In the genomic region with DNA sequence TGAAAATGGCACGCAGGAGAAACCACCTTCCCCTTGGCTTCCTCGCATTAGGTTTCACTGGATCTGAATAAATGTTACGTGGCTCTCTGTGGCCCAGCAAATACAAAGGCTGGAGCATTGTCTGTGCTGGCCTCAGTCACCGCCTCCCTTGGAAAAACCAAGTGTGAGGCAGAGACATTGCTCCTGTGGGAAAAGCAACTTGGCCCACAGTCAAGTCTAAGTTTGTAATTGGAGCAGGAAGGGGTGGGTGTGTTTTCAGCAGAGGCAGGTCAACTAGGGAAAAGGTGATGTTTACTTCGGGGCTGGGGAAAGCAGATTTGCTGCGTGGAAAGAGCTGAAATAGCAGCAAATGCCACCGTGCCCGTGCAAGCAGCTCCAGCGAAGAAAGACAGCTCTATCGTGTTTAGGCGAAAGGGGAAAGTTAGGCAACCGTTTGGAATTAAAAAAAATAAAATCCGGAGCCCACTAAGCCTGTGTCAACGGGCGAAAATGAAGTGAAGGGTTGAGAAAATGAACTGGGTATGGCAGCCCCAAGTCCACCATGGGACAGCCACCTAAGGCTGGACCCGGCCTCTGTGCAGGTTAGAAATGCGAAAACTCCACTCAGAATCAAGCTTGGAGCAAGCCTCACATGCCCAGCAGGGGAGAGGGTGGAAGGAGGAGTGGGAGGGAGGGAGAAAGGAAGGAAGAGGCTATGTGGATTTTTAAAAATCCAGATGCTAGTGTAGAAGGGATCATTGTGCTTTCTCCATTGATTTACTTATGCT, we compare ENCODE assay signal across 13 cellular contexts.
DNase-seq lines count a peak whose midpoint lies in the region; ATAC-seq, FAIRE-seq and TF ChIP-seq lines count a peak whose summit lies in the region.
"Had no signal": no experiment of that assay in that cellular context is flagged by ENCODE, and none has a peak within 500 bp of the region (broad histone marks: within the 10 kb centered on the region; RNA-seq: fewer than 3 reads in every experiment).

No MANE protein-coding gene starts in this region.

- H3K9me3 ChIP-seq in AG04450 (ENCODE audit: control insufficient read depth, insufficient read depth, low read length) = no peaks in the 10 kb centered on the region
- no peaks in the 10 kb centered on the region for H3K9me3 ChIP-seq in mucosa of stomach (ENCODE audit: control insufficient read depth, low read length)

- DNase-seq in AG04450 (ENCODE audit: low read depth, low spot score) = no peak
- DNase-seq in NCI-H128 (lab: John Stamatoyannopoulos, UW; ENCODE audit: unreplicated experiment) = peak; percentile 28
- DNase-seq in ecto neural progenitor cell (ENCODE audit: low spot score) = peak; percentile 16
- no peak for DNase-seq in D721Med (ENCODE audit: insufficient read length, low spot score)
- no peak for DNase-seq in NCI-H526 treated with DMSO at 0.1 percent for 48 hours (lab: John Stamatoyannopoulos, UW)
- DNase-seq: activated T-cell treated with anti-CD3 and anti-CD28 coated beads, Interleukin-2, amount 50 U/mL, for 48 hours; effector memory CD8-positive, alpha-beta T cell; NCI-H226 had no signal

- no peaks in the 10 kb centered on the region for H3K36me3 ChIP-seq in mucosa of stomach (ENCODE audit: control insufficient read depth, insufficient read depth, low read length)

- H3K27me3 ChIP-seq in AG04450 (ENCODE audit: control insufficient read depth, insufficient read depth, low read length) (peaks cover 48% of the 10 kb centered on the region), mucosa of stomach (ENCODE audit: control insufficient read depth, insufficient read depth, low read length) (no peaks in the 10 kb centered on the region)

- peaks cover 37% of the 10 kb centered on the region for H3K4me1 ChIP-seq in mucosa of stomach (ENCODE audit: control insufficient read depth, insufficient read depth, low read length)

- peak overlapping the region; percentile 31 for H3K27ac ChIP-seq in AG04450 (ENCODE audit: low read depth, low read length)

- POLR2A ChIA-PET in AG04450 (lab: Yijun Ruan, JAX) = no interaction called here

- H3K4me3 ChIP-seq in AG04450 (ENCODE audit: low read depth, low read length) (no peak overlapping the region), mucosa of stomach (ENCODE audit: low read length) (no peak overlapping the region)
- H3K4me3 ChIP-seq: skin epidermis had no signal

- no peak for FAIRE-seq in D721Med (lab: Jason Lieb, UNC)
- FAIRE-seq: islet of Langerhans had no signal

- ATAC-seq in GM18502 (IDR thresholded peaks at IDR 0.05; ENCODE audit: poor library complexity, unreplicated experiment) (no peak), HG02763 (IDR thresholded peaks at IDR 0.05; ENCODE audit: unreplicated experiment) (no peak)
- ATAC-seq: effector memory CD8-positive, alpha-beta T cell had no signal

- TF ChIP-seq CTCF in AG04450 (IDR thresholded peaks at IDR 0.05; ENCODE audit: low read depth, low read length) = no peak
- TF ChIP-seq CTCF in D721Med (IDR thresholded peaks at IDR 0.05; ENCODE audit: insufficient read depth, missing control alignments) = no peak

- peak overlapping the region; percentile 54 for H3K9ac ChIP-seq in mucosa of stomach (ENCODE audit: low read length)

- CTCF ChIA-PET in AG04450 (lab: Charles Lee) = no interaction called here

Comparison
In these comparisons a context has a peak if more than half of its experiments do, and no peak if none do; other contexts are left out.
1. DNase-seq: peak in NCI-H128 (single experiment) and ecto neural progenitor cell (single experiment); none in AG04450 (single experiment), D721Med (single experiment) and NCI-H526 treated with DMSO at 0.1 percent for 48 hours (single experiment).